ENCODE assay signal across 1 cellular context in the genomic region with DNA sequence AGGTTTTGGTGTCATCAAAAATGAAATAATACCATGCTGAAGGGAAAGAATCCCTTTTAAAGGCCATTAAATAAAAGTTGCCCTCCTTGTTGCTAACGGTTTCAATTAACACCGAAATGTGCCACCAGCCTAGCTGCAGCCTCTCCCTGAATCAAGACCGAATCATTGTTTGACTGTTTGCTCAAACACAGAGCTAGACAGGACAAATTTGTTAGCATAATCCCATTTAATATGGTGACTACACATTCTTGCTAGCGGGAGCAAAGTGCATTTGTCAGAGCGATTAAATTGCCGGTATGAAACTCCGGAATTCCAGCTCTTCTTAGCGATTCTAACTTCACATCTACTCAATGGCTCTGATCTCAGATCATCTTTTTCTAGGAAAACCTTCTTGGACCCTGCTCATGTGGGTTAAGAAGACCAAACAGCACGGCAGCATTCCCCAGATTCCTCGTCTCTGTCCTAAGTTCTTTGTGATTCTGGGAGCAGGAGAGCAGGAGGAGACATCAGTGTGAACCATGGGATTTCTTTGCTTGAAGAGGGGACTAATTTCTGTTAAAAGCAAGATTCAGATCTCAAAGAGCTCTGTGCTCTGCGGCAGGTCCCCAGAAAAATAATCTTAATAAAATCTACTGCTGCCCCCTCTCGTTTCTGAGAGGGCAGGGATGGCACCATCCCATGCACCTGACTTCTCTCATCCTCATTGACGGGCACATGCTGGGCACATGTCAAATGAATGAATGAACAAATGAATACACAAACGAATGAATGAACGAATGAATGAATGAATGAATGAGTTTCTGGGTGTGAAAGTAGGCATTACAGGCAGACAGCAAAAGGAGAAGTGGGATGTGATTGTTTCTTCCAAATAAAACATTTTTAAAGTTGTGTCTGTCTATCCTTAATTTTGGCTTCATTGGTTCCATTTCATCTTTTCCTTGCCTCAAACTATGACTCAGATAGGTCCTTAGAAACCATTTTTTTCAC.
TF ChIP-seq lines count a peak whose summit lies in the region.

No MANE protein-coding gene starts in this region.

TF ChIP-seq in neural cell, 6 proteins besides CTCF, POLR2A, EP300 and RAD21 (continued from another document):
- TF ChIP-seq, protein P1, sequence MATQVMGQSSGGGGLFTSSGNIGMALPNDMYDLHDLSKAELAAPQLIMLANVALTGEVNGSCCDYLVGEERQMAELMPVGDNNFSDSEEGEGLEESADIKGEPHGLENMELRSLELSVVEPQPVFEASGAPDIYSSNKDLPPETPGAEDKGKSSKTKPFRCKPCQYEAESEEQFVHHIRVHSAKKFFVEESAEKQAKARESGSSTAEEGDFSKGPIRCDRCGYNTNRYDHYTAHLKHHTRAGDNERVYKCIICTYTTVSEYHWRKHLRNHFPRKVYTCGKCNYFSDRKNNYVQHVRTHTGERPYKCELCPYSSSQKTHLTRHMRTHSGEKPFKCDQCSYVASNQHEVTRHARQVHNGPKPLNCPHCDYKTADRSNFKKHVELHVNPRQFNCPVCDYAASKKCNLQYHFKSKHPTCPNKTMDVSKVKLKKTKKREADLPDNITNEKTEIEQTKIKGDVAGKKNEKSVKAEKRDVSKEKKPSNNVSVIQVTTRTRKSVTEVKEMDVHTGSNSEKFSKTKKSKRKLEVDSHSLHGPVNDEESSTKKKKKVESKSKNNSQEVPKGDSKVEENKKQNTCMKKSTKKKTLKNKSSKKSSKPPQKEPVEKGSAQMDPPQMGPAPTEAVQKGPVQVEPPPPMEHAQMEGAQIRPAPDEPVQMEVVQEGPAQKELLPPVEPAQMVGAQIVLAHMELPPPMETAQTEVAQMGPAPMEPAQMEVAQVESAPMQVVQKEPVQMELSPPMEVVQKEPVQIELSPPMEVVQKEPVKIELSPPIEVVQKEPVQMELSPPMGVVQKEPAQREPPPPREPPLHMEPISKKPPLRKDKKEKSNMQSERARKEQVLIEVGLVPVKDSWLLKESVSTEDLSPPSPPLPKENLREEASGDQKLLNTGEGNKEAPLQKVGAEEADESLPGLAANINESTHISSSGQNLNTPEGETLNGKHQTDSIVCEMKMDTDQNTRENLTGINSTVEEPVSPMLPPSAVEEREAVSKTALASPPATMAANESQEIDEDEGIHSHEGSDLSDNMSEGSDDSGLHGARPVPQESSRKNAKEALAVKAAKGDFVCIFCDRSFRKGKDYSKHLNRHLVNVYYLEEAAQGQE (IDR thresholded peaks at IDR 0.05; ENCODE audit: borderline replicate concordance), result peak; percentile 22
